In the genomic region with DNA sequence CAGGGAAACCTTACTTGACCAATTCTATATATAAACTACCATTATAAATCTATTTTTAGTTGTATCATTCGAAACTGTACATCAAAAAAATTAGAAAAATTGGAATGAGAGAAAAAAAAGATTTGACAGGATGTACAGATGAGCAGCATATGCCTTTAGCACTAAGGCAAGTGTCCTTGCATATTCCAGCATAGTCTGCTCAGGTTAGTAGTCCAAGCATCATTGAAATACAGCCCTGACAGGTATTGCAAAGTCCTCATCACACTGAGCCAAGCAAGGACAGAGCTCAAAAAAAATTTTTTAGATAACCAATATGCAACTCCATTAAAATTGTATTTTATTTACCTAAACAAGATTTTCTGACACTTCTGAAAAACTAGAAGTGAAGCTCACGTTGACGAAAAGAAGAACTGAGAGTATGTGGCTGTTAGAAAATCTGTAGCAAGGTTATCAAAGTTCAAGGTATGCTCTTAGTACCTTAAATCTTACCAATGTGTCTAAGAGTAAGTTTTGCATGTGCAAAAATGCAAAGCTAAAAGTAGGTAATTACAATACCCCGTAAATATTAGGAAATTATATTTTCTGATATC, we compare ENCODE assay signal across 1 cellular context.
A peak's percentile ranks its signal among the peaks of the same experiment; 100 is the strongest.
TF ChIP-seq lines count a peak whose summit lies in the region.

No MANE protein-coding gene starts in this region.

TF ChIP-seq in GM12878, 131 proteins besides CTCF, POLR2A, EP300 and RAD21 (continued from another document):
- TF ChIP-seq, protein P1, sequence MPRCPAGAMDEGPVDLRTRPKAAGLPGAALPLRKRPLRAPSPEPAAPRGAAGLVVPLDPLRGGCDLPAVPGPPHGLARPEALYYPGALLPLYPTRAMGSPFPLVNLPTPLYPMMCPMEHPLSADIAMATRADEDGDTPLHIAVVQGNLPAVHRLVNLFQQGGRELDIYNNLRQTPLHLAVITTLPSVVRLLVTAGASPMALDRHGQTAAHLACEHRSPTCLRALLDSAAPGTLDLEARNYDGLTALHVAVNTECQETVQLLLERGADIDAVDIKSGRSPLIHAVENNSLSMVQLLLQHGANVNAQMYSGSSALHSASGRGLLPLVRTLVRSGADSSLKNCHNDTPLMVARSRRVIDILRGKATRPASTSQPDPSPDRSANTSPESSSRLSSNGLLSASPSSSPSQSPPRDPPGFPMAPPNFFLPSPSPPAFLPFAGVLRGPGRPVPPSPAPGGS (IDR thresholded peaks at IDR 0.05; ENCODE audit: borderline replicate concordance, insufficient read depth, low read depth, low read length, poor library complexity, severe bottlenecking), result no peak
- TF ChIP-seq, protein P2, sequence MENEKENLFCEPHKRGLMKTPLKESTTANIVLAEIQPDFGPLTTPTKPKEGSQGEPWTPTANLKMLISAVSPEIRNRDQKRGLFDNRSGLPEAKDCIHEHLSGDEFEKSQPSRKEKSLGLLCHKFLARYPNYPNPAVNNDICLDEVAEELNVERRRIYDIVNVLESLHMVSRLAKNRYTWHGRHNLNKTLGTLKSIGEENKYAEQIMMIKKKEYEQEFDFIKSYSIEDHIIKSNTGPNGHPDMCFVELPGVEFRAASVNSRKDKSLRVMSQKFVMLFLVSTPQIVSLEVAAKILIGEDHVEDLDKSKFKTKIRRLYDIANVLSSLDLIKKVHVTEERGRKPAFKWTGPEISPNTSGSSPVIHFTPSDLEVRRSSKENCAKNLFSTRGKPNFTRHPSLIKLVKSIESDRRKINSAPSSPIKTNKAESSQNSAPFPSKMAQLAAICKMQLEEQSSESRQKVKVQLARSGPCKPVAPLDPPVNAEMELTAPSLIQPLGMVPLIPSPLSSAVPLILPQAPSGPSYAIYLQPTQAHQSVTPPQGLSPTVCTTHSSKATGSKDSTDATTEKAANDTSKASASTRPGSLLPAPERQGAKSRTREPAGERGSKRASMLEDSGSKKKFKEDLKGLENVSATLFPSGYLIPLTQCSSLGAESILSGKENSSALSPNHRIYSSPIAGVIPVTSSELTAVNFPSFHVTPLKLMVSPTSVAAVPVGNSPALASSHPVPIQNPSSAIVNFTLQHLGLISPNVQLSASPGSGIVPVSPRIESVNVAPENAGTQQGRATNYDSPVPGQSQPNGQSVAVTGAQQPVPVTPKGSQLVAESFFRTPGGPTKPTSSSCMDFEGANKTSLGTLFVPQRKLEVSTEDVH (IDR thresholded peaks at IDR 0.05; ENCODE audit: low read depth, partially characterized antibody), result no peak
- TF ChIP-seq NFIC (IDR thresholded peaks at IDR 0.05; ENCODE audit: low read depth, low read length) (peak; percentile 32; the same call in 1 of the 2 replicates), SREBF2 (IDR thresholded peaks at IDR 0.05; ENCODE audit: low read length) (no peak), FOXM1 (IDR thresholded peaks at IDR 0.05; ENCODE audit: low read depth, low read length) (0 out of 2 replicates have a peak, but pooled peaks have one; percentile 26), ATF7 (IDR thresholded peaks at IDR 0.05; ENCODE audit: low read depth) (no peak), CBX5 (IDR thresholded peaks at IDR 0.05; ENCODE audit: low read depth) (peak; percentile 42; the same call in 1 of the 2 replicates), MTA2 (IDR thresholded peaks at IDR 0.05; ENCODE audit: low read depth) (peak; percentile 16; the same call in 1 of the 2 replicates), MYC (IDR thresholded peaks at IDR 0.05; ENCODE audit: insufficient read depth, insufficient read length, insufficient replicate concordance, low read length, severe bottlenecking) (no peak), CHD1 (IDR thresholded peaks at IDR 0.05; ENCODE audit: low read depth, low read length) (no peak), POU2F2 (IDR thresholded peaks at IDR 0.05; ENCODE audit: borderline replicate concordance, low read depth, low read length) (no peak), JUNB (IDR thresholded peaks at IDR 0.05) (peak; percentile 37), CREM (IDR thresholded peaks at IDR 0.05; ENCODE audit: low read depth) (peak; percentile 55; the same call in 1 of the 2 replicates), RUNX3 (IDR thresholded peaks at IDR 0.05; ENCODE audit: low read length) (peak; percentile 65), BCL11A (IDR thresholded peaks at IDR 0.05; ENCODE audit: low read depth, low read length) (peak; percentile 69; the same call in 1 of the 2 replicates), NR2F1 (conservative IDR thresholded peaks at IDR 0.05) (peak; percentile 78), CBX3 (IDR thresholded peaks at IDR 0.05; ENCODE audit: borderline replicate concordance, low read depth) (no peak), TBL1XR1 (IDR thresholded peaks at IDR 0.05; ENCODE audit: low read depth, low read length) (peak; percentile 71; the same call in 1 of the 2 replicates), ZNF384 (IDR thresholded peaks at IDR 0.05; ENCODE audit: borderline replicate concordance, low read depth, low read length) (no peak), EGR1 (IDR thresholded peaks at IDR 0.05; ENCODE audit: borderline replicate concordance in 1 of 2, low read depth in 2 of 2, low read length in 2 of 2) (no peak), YBX1 (IDR thresholded peaks at IDR 0.05) (no peak), GATAD2B (conservative IDR thresholded peaks at IDR 0.05; ENCODE audit: low read depth) (no peak), IRF4 (IDR thresholded peaks at IDR 0.05; ENCODE audit: low read depth, low read length) (peak; percentile 70), FOXK2 (IDR thresholded peaks at IDR 0.05) (no peak), IKZF1 (conservative IDR thresholded peaks at IDR 0.05) (no peak), SUZ12 (IDR thresholded peaks at IDR 0.05; ENCODE audit: unreplicated experiment) (no peak), JUND (IDR thresholded peaks at IDR 0.05; ENCODE audit: low read depth, low read length) (no peak), ZNF622 (IDR thresholded peaks at IDR 0.05) (no peak)
- TF ChIP-seq, protein P3, sequence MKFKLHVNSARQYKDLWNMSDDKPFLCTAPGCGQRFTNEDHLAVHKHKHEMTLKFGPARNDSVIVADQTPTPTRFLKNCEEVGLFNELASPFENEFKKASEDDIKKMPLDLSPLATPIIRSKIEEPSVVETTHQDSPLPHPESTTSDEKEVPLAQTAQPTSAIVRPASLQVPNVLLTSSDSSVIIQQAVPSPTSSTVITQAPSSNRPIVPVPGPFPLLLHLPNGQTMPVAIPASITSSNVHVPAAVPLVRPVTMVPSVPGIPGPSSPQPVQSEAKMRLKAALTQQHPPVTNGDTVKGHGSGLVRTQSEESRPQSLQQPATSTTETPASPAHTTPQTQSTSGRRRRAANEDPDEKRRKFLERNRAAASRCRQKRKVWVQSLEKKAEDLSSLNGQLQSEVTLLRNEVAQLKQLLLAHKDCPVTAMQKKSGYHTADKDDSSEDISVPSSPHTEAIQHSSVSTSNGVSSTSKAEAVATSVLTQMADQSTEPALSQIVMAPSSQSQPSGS (IDR thresholded peaks at IDR 0.05; ENCODE audit: low read length), result no peak
- TF ChIP-seq, protein P4, sequence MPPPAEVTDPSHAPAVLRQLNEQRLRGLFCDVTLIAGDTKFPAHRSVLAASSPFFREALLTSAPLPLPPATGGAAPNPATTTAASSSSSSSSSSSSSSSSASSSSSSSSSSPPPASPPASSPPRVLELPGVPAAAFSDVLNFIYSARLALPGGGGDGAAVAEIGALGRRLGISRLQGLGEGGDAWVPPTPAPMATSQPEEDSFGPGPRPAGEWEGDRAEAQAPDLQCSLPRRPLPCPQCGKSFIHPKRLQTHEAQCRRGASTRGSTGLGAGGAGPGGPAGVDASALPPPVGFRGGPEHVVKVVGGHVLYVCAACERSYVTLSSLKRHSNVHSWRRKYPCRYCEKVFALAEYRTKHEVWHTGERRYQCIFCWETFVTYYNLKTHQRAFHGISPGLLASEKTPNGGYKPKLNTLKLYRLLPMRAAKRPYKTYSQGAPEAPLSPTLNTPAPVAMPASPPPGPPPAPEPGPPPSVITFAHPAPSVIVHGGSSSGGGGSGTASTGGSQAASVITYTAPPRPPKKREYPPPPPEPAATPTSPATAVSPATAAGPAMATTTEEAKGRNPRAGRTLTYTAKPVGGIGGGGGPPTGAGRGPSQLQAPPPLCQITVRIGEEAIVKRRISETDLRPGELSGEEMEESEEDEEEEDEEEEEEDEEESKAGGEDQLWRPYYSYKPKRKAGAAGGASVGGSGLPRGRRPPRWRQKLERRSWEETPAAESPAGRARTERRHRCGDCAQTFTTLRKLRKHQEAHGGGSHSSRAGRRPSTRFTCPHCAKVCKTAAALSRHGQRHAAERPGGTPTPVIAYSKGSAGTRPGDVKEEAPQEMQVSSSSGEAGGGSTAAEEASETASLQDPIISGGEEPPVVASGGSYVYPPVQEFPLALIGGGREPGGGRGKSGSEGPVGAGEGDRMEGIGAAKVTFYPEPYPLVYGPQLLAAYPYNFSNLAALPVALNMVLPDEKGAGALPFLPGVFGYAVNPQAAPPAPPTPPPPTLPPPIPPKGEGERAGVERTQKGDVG (CRISPR knock-in tag; IDR thresholded peaks at IDR 0.05), result no peak
- TF ChIP-seq, protein P5, sequence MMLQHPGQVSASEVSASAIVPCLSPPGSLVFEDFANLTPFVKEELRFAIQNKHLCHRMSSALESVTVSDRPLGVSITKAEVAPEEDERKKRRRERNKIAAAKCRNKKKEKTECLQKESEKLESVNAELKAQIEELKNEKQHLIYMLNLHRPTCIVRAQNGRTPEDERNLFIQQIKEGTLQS (IDR thresholded peaks at IDR 0.05; ENCODE audit: borderline replicate concordance, extremely low read depth, low read depth, low read length), result no peak
- TF ChIP-seq, protein P6, sequence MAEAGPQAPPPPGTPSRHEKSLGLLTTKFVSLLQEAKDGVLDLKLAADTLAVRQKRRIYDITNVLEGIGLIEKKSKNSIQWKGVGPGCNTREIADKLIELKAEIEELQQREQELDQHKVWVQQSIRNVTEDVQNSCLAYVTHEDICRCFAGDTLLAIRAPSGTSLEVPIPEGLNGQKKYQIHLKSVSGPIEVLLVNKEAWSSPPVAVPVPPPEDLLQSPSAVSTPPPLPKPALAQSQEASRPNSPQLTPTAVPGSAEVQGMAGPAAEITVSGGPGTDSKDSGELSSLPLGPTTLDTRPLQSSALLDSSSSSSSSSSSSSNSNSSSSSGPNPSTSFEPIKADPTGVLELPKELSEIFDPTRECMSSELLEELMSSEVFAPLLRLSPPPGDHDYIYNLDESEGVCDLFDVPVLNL (IDR thresholded peaks at IDR 0.05; ENCODE audit: low read depth, low read length), result no peak
